ENCODE assay signal across 2 cellular contexts in genomic region chr10:5576154-5576748, GRCh38.
TF ChIP-seq lines count a peak whose summit lies in the region.

No MANE protein-coding gene starts in this region.

TF ChIP-seq in A549, 52 proteins besides CTCF, POLR2A, EP300 and RAD21:
- no peak for TF ChIP-seq SMC3 (IDR thresholded peaks at IDR 0.05)
- TF ChIP-seq HEYL (CRISPR knock-in tag; IDR thresholded peaks at IDR 0.05) = no peak
- no peak for TF ChIP-seq ESRRA (IDR thresholded peaks at IDR 0.05; ENCODE audit: borderline replicate concordance, low read length)
- TF ChIP-seq JUNB (IDR thresholded peaks at IDR 0.05) = no peak
- TF ChIP-seq CBX8 (IDR thresholded peaks at IDR 0.05) = no peak
- TF ChIP-seq ZC3H11A (IDR thresholded peaks at IDR 0.05) = no peak
- no peak for TF ChIP-seq EHMT2 (IDR thresholded peaks at IDR 0.05; ENCODE audit: low read depth)
- no peak for TF ChIP-seq MAZ (IDR thresholded peaks at IDR 0.05; ENCODE audit: borderline replicate concordance, low read depth, low read length)
- no peak for TF ChIP-seq HOXB5 (CRISPR knock-in tag; IDR thresholded peaks at IDR 0.05)
- no peak for TF ChIP-seq FOSL2 (IDR thresholded peaks at IDR 0.05)
- no peak for TF ChIP-seq FOSL2 (CRISPR knock-in tag; IDR thresholded peaks at IDR 0.05)
- no peak for TF ChIP-seq BHLHE40 (IDR thresholded peaks at IDR 0.05; ENCODE audit: low read depth, low read length)

TF ChIP-seq in H1, 55 proteins besides CTCF, POLR2A, EP300 and RAD21:
- TF ChIP-seq CTBP2 (IDR thresholded peaks at IDR 0.05; ENCODE audit: borderline replicate concordance, insufficient read depth, insufficient read length, low read length) (no peak), EGR1 (IDR thresholded peaks at IDR 0.05; ENCODE audit: borderline replicate concordance, low read depth, low read length) (no peak), BRCA1 (IDR thresholded peaks at IDR 0.05; ENCODE audit: low read depth, low read length) (no peak), FOSL1 (IDR thresholded peaks at IDR 0.05; ENCODE audit: insufficient read depth, low read depth, low read length) (no peak), NANOG (IDR thresholded peaks at IDR 0.05; ENCODE audit: insufficient read depth, low read depth, low read length, poor library complexity, severe bottlenecking) (no peak), HDAC6 (IDR thresholded peaks at IDR 0.05; ENCODE audit: low read depth, low read length) (no peak), KDM1A (IDR thresholded peaks at IDR 0.05; ENCODE audit: borderline replicate concordance, low read length) (no peak), TBP (IDR thresholded peaks at IDR 0.05; ENCODE audit: low read depth, low read length) (no peak), POLR2AphosphoS5 (IDR thresholded peaks at IDR 0.05; ENCODE audit: low read depth, low read length) (no peak), RBBP5 (IDR thresholded peaks at IDR 0.05; ENCODE audit: borderline replicate concordance, low read depth, low read length) (no peak), SIRT6 (IDR thresholded peaks at IDR 0.05; ENCODE audit: low read length) (no peak), SP1 (IDR thresholded peaks at IDR 0.05; ENCODE audit: low read depth, low read length) (no peak), ATF3 (IDR thresholded peaks at IDR 0.05; ENCODE audit: insufficient read depth, low read depth, low read length) (no peak), TCF12 (IDR thresholded peaks at IDR 0.05; ENCODE audit: low read depth, low read length) (no peak), E2F6 (IDR thresholded peaks at IDR 0.05) (no peak), RFX5 (IDR thresholded peaks at IDR 0.05; ENCODE audit: borderline replicate concordance, low read depth, low read length) (no peak), TEAD4 (IDR thresholded peaks at IDR 0.05; ENCODE audit: low read depth, low read length) (no peak)
